Comparison of ENCODE assay signal across 24 cellular contexts in the genomic region with DNA sequence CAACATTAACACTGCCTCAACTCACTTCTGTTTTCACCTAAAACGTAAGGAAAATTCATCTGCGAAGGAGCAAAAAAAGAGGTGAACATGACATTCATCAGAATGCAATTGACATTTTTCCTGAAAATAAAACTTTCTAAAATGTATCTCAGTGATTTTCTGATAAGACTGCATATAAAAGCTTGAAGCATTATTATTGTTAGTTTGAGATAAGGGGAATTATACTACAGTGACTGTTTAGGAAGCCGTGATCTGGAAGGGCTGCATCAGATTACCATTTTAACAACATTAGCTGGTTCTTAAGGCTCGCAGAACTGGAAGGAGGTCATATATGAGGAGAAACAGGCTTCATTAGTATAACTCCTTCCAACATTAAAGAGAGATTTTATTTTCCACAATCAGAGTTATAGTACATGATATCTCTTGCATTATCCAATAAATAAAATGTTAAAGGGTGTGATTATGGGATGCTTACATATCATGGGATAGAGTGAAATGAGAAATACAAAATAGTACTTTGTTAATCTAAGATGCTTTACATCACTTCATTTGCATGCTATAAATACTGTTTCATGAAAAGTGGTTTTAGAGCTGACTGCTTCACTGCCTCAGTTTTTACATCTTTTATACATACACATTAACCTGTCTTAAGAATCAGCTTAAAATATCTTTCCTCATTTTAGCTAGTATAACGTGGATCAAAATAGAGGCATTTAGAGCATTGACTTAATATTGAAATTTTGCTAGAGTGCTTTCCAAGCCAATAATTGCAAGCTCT.
"Had no signal": no experiment of that assay in that cellular context is flagged by ENCODE, and none has a peak within 500 bp of the region (broad histone marks: within the 10 kb centered on the region; RNA-seq: fewer than 3 reads in every experiment).

No MANE protein-coding gene starts in this region.

- DNase-seq: activated CD4-positive, alpha-beta T cell treated with anti-CD3 and anti-CD28 coated beads for 4 hours; activated CD4-positive, alpha-beta T cell treated with anti-CD3 and anti-CD28 coated beads, Interleukin-2, amount 50 U/mL, for 4 hours; activated CD8-positive, alpha-beta memory T cell treated with anti-CD3 and anti-CD28 coated beads, Interleukin-2, amount 50 U/mL, for 48 hours; activated CD8-positive, alpha-beta T cell treated with anti-CD3 and anti-CD28 coated beads, Interleukin-2, amount 10 ng/mL, durations not matched to agents 7 days and 5 days; activated naive CD4-positive, alpha-beta T cell treated with anti-CD3 and anti-CD28 coated beads, Interleukin-2, amount 50 U/mL, for 16 hours; activated naive CD8-positive, alpha-beta T cell treated with anti-CD3 and anti-CD28 coated beads, Interleukin-2, amount 10 ng/mL, durations not matched to agents 7 days and 5 days; activated T-cell treated with anti-CD3 and anti-CD28 coated beads, Interleukin-2, amount 50 U/mL, for 1 hour; adrenal gland; anterior cingulate cortex; colonic mucosa; NCI-H1048; NCI-H146; NCI-H187 treated with DMSO at 0.1 percent for 48 hours; NCI-H2081 treated with DMSO at 0.1 percent for 48 hours; NCI-H2171 treated with DMSO at 0.1 percent for 48 hours; NCI-H226; NCI-H774; NK-92 treated with Interleukin-12 subunit alpha and Interleukin-12 subunit beta, amount 100 ng/mL, for 24 hours; OCI-M1; RPMI8226 had no signal

- H3K27ac Mint-ChIP-seq: activated CD8-positive, alpha-beta T cell treated with anti-CD3 and anti-CD28 coated beads, Interleukin-2, amount 10 ng/mL, durations not matched to agents 7 days and 5 days; activated naive CD8-positive, alpha-beta T cell treated with anti-CD3 and anti-CD28 coated beads, Interleukin-2, amount 10 ng/mL, durations not matched to agents 7 days and 5 days; T-helper 1 cell treated with Interleukin-12 subunit alpha and Interleukin-12 subunit beta and Interleukin-4 antibody, amounts not matched to agents 30 μg/mL and 1 μg/mL, for 36 hours had no signal

- H3K4me3 Mint-ChIP-seq: activated CD8-positive, alpha-beta T cell treated with anti-CD3 and anti-CD28 coated beads, Interleukin-2, amount 10 ng/mL, durations not matched to agents 7 days and 5 days; activated naive CD8-positive, alpha-beta T cell treated with anti-CD3 and anti-CD28 coated beads, Interleukin-2, amount 10 ng/mL, durations not matched to agents 7 days and 5 days; T-helper 1 cell treated with Interleukin-12 subunit alpha and Interleukin-12 subunit beta and Interleukin-4 antibody, amounts not matched to agents 30 μg/mL and 1 μg/mL, for 36 hours had no signal

- H3K9me3 ChIP-seq: colonic mucosa had no signal

- H3K27me3 ChIP-seq: adrenal gland, colonic mucosa had no signal

- H3K36me3 ChIP-seq: adrenal gland, colonic mucosa had no signal

- H3K27ac ChIP-seq: adrenal gland, colonic mucosa had no signal

- H3K4me1 Mint-ChIP-seq: activated naive CD8-positive, alpha-beta T cell treated with anti-CD3 and anti-CD28 coated beads, Interleukin-2, amount 10 ng/mL, durations not matched to agents 7 days and 5 days had no signal

- ATAC-seq: activated CD4-positive, CD25-positive, alpha-beta regulatory T cell treated with anti-CD3 and anti-CD28 coated beads, Interleukin-2, amount 50 U/mL, for 24 hours; activated CD8-positive, alpha-beta T cell treated with anti-CD3 and anti-CD28 coated beads, Interleukin-2, amount 10 ng/mL, durations not matched to agents 7 days and 5 days; Panc1; Right ventricle myocardium inferior had no signal

- H3K4me1 ChIP-seq: adrenal gland, colonic mucosa had no signal

- H3K4me3 ChIP-seq: adrenal gland, colonic mucosa had no signal

- H3K9me3 Mint-ChIP-seq: activated naive CD8-positive, alpha-beta T cell treated with anti-CD3 and anti-CD28 coated beads, Interleukin-2, amount 10 ng/mL, durations not matched to agents 7 days and 5 days; T-helper 1 cell treated with Interleukin-12 subunit alpha and Interleukin-12 subunit beta and Interleukin-4 antibody, amounts not matched to agents 30 μg/mL and 1 μg/mL, for 36 hours had no signal
